1 cellular context compared by ENCODE assay signal in the genomic region with DNA sequence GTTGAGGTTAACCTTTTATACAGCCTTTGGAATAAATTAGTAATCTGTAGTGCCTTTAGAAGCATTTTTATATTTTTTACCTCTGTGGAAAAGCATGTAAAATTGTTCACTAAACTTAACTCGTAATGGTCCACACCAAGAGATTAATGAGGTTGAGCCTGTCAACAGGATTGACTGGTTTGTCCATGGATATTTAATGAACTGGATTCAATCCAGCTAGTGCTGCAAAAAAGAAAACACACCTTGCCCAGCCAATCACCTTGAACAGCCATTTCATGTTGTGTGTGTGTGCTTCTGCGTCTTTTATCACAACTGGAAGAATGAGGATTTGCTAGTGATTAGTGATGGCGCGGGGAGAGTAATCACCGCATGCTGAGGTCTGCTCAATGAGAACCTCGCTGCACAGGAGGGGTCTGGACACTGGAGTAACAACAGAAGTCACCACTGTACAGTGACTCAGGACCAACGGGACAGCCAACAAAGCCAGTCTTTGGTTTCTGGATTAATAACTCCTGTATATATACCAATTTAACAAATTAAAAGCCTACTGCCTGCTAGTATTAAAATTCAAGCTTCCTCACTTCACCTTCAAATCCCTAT.
TF ChIP-seq lines count a peak whose summit lies in the region.

No MANE protein-coding gene starts in this region.

TF ChIP-seq in SK-N-SH, 30 proteins besides CTCF, POLR2A, EP300 and RAD21 (continued from another document):
- no peak for TF ChIP-seq REST (IDR thresholded peaks at IDR 0.05; ENCODE audit: low read depth, low read length)
- TF ChIP-seq FOXJ3 (CRISPR knock-in tag; IDR thresholded peaks at IDR 0.05): no peak
- no peak for TF ChIP-seq RFX5 (IDR thresholded peaks at IDR 0.05; ENCODE audit: low read length)
- TF ChIP-seq JUND (IDR thresholded peaks at IDR 0.05): no peak
- no peak for TF ChIP-seq FOXM1 (IDR thresholded peaks at IDR 0.05; ENCODE audit: low read depth)
